Comparison of ENCODE assay signal across 7 cellular contexts in genomic region chr1:143672983-143673382, GRCh38.
"Had no signal": no experiment of that assay in that cellular context is flagged by ENCODE, and none has a peak within 500 bp of the region (broad histone marks: within the 10 kb centered on the region; RNA-seq: fewer than 3 reads in every experiment).

No MANE protein-coding gene starts in this region.

- H3K4me3 ChIP-seq: GM23338 had no signal

- H3K27ac ChIP-seq: HL-60, KMS-11 had no signal

- DNase-seq: H9, HCEC 1CT, KBM-7 had no signal

- ATAC-seq: GM23338, HepG2 had no signal
